ENCODE assay signal across 8 cellular contexts in genomic region chr4:10019521-10020051, GRCh38. TPM values are rescaled to one million over a fixed set of nuclear protein-coding genes. Genes with fewer than 3 reads are reported as not detected.
DNase-seq lines count a peak whose midpoint lies in the region; ATAC-seq and TF ChIP-seq lines count a peak whose summit lies in the region.

No MANE protein-coding gene starts in this region.

- in situ Hi-C loops in mammary epithelial cell (cut with MboI; ENCODE audit: low sequenced_read_pairs in 2 of 2) = loop anchor here (5.0 kb wide), 2 partner anchors 43 to 257 kb away; no protein-coding TSS in a partner anchor

- dilution Hi-C loops in mammary epithelial cell (cut with HindIII; ENCODE audit: low sequenced_read_pairs) = no loop called here

- peak overlapping the region; percentile 85 for H3K4me2 ChIP-seq in mammary epithelial cell (ENCODE audit: insufficient read depth, low read depth, low read length)

- H3K4me3 Mint-ChIP-seq in activated T-cell treated with anti-CD3 and anti-CD28 coated beads, Interleukin-2, amount 50 U/mL, for 72 hours = peak overlapping the region; percentile 84 to 87
- H3K4me3 Mint-ChIP-seq in type B pancreatic cell = peak overlapping the region; percentile 86

- peak overlapping the region; percentile 49 to 88 (median 50) for H3K4me3 ChIP-seq in mammary epithelial cell (replicated peaks in 1 of 3; ENCODE audit: insufficient read depth in 1 of 3, low read depth in 2 of 3, low read length in 3 of 3)
- H3K4me3 ChIP-seq in lower lobe of right lung = peak overlapping the region; percentile 58

- H3K4me1 ChIP-seq in mammary epithelial cell (ENCODE audit: insufficient read depth, low read length) (peaks cover 46% of the 10 kb centered on the region), lower lobe of right lung (peaks cover 47% of the 10 kb centered on the region)

- H3K27me3 Mint-ChIP-seq in activated T-cell treated with anti-CD3 and anti-CD28 coated beads, Interleukin-2, amount 50 U/mL, for 72 hours (ENCODE audit: low read depth) = no peaks in the 10 kb centered on the region
- peaks cover 17% of the 10 kb centered on the region for H3K27me3 Mint-ChIP-seq in type B pancreatic cell

- DNase-seq in activated T-cell treated with anti-CD3 and anti-CD28 coated beads, Interleukin-2, amount 50 U/mL, for 72 hours = no peak
- DNase-seq in activated T-cell treated with anti-CD3 and anti-CD28 coated beads, Interleukin-2, amount 50 U/mL, for 1 hour = no peak
- DNase-seq in mammary epithelial cell = no peak
- no peak for DNase-seq in lower lobe of right lung
- DNase-seq in type B pancreatic cell (ENCODE audit: extremely low spot score, unreplicated experiment) = no peak
- DNase-seq in NCI-H2171 (lab: John Stamatoyannopoulos, UW) = no peak
- no peak for DNase-seq in SHP77 treated with DMSO at 0.1 percent for 48 hours (lab: John Stamatoyannopoulos, UW)

- no peaks in the 10 kb centered on the region for H3K9me3 Mint-ChIP-seq in activated T-cell treated with anti-CD3 and anti-CD28 coated beads, Interleukin-2, amount 50 U/mL, for 72 hours
- no peaks in the 10 kb centered on the region for H3K9me3 Mint-ChIP-seq in type B pancreatic cell

- TF ChIP-seq CTCF in mammary epithelial cell (conservative IDR thresholded peaks at IDR 0.05 in 1 of 2, IDR thresholded peaks at IDR 0.05 in 1 of 2; ENCODE audit: extremely low read depth in 1 of 2, insufficient read depth in 1 of 2, low read depth in 1 of 2, low read length in 2 of 2) (no peak), lower lobe of right lung (IDR thresholded peaks at IDR 0.05) (no peak), type B pancreatic cell (conservative IDR thresholded peaks at IDR 0.05) (no peak)

- H2AFZ ChIP-seq in mammary epithelial cell (ENCODE audit: low read depth, low read length) = peak overlapping the region; percentile 86

- H3K27ac ChIP-seq in mammary epithelial cell (ENCODE audit: insufficient read depth, low read depth, low read length) (peak overlapping the region; percentile 72), lower lobe of right lung (peak overlapping the region; percentile 90)

- no peaks in the 10 kb centered on the region for H3K36me3 Mint-ChIP-seq in activated T-cell treated with anti-CD3 and anti-CD28 coated beads, Interleukin-2, amount 50 U/mL, for 72 hours (ENCODE audit: insufficient read depth in 2 of 2)
- no peaks in the 10 kb centered on the region for H3K36me3 Mint-ChIP-seq in type B pancreatic cell

- intact Hi-C loops in mammary epithelial cell (cut with micrococcal nuclease) (loop anchor here (1.0 to 2.0 kb wide), 5 partner anchors 13 to 256 kb away; no protein-coding TSS in a partner anchor), lower lobe of right lung (cut with DNase I) (loop anchor here (10.0 kb wide), 1 partner anchor 255 kb away; no protein-coding TSS in a partner anchor)

- H3K9ac ChIP-seq in mammary epithelial cell (ENCODE audit: insufficient read depth, low read length) = peak overlapping the region; percentile 72

- H3K36me3 ChIP-seq in mammary epithelial cell (ENCODE audit: insufficient read depth, low read length) (peaks cover 14% of the 10 kb centered on the region), lower lobe of right lung (no peaks in the 10 kb centered on the region)

- 16% methylated on average over 9 of the region's 9 CpGs for WGBS in mammary epithelial cell (ENCODE audit: low coverage, missing lambda C conversion rate)

- CTCF ChIA-PET in mammary epithelial cell (lab: Charles Lee; ENCODE audit: low non-redundant PET) = interaction anchor here (0.6 to 0.8 kb wide), 3 partner anchors 43 to 255 kb away, joined by 3 to 4 read pairs (median 3); no protein-coding TSS in a partner anchor

- BruUV-seq in mammary epithelial cell (replicated peaks; lab: Mats Ljungman, UMichigan) = no TSS peak

- H3K27me3 ChIP-seq in mammary epithelial cell (ENCODE audit: insufficient read depth, low read length) = no peaks in the 10 kb centered on the region
- H3K27me3 ChIP-seq in lower lobe of right lung (ENCODE audit: low read depth) = no peaks in the 10 kb centered on the region

- no peak overlapping the region for H3K27ac Mint-ChIP-seq in activated T-cell treated with anti-CD3 and anti-CD28 coated beads, Interleukin-2, amount 50 U/mL, for 72 hours
- H3K27ac Mint-ChIP-seq in type B pancreatic cell = peak overlapping the region; percentile 91

- peaks cover 74% of the 10 kb centered on the region for H3K79me2 ChIP-seq in mammary epithelial cell (ENCODE audit: insufficient read depth, low read length)

- ATAC-seq in activated T-cell treated with anti-CD3 and anti-CD28 coated beads, Interleukin-2, amount 50 U/mL, for 72 hours (replicated peaks in 1 of 2) = no peak
- ATAC-seq in lower lobe of right lung (peak; percentile 1 to 13), GM18519 (IDR thresholded peaks at IDR 0.05; ENCODE audit: low FRiP score, unreplicated experiment) (no peak)

- H4K20me1 ChIP-seq in mammary epithelial cell (ENCODE audit: insufficient read depth, low read length) = no peaks in the 10 kb centered on the region

- H3K9me3 ChIP-seq in mammary epithelial cell (replicated peaks; ENCODE audit: insufficient read depth, low read length) = no peaks in the 10 kb centered on the region
- H3K9me3 ChIP-seq in lower lobe of right lung = no peaks in the 10 kb centered on the region

- H3K4me1 Mint-ChIP-seq in activated T-cell treated with anti-CD3 and anti-CD28 coated beads, Interleukin-2, amount 50 U/mL, for 72 hours (ENCODE audit: low read depth) = peaks cover 26% of the 10 kb centered on the region
- H3K4me1 Mint-ChIP-seq in type B pancreatic cell (ENCODE audit: unreplicated experiment) = peaks cover 20% of the 10 kb centered on the region

RNA-seq across cellular contexts. Expression of gene SLC2A9, which starts 1.7 kb away (rescaled TPM):
- total RNA-seq in activated T-cell treated with anti-CD3 and anti-CD28 coated beads, Interleukin-2, amount 50 U/mL, for 72 hours = 1 to 10 TPM; 1.1 to 1.7 TPM
- total RNA-seq in mammary epithelial cell (100 to 1,000 TPM in 1 of 2 donors, 10 to 100 TPM in 1; 93.2 to 163 TPM), lower lobe of right lung (25.2 TPM), type B pancreatic cell (ENCODE audit: low replicate concordance) (1.1 and 2.5 TPM in 2 replicates)
- polyA plus RNA-seq in mammary epithelial cell = 65.5 TPM
- 83.8 TPM for polyA minus RNA-seq in mammary epithelial cell

Comparison
In these comparisons a context has a peak if more than half of its experiments do, and no peak if none do; other contexts are left out.
1. ATAC-seq: peak in lower lobe of right lung (2 of 2); none in activated T-cell treated with anti-CD3 and anti-CD28 coated beads, Interleukin-2, amount 50 U/mL, for 72 hours (0 of 2) and GM18519 (single experiment).